In the genomic region with DNA sequence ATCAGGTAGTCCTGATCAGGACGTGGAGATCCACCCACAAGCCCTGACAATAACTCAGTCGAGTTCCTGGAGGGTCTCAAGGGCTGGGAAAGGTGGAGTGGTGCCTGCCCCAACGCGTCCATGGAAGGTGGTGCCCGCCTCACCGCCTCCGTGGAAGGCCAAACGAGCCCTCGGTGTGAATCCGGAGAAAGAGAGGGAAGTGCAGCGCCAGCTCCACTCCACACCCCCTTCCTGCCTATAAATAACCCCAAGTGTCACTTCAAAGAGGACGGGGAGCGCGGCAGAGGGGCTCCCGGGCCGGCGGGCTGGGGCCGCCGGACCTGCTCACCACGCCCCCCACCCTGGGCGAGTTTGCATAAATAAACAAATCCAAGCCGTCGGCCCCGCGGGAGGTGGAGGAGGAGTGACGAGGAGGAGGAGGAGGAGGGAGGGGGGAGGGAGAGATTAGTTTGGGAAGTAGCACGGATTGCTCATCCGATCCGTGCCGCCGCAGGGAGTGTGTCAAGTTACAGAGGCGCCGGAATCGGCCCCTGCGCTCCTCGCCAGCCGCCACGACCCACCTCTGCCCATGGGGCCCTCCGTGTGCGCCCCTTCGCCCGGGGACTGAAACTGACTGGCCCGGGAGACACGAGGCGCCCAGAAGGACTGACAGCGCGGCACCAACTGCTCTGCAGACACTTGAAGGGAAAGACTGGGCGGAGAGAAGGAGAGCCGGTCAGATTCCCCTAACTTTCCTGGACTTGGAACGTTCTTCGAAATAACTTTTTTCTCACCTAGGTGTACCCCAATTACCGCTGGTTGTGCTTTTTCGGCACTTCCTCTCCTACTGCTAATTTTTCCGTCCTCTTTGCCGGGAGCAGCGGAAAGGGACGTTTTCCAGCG, we compare ENCODE assay signal across 1 cellular context.
A peak's percentile ranks its signal among the peaks of the same experiment; 100 is the strongest.
TF ChIP-seq lines count a peak whose summit lies in the region.

COL13A1 (plus strand) TSS at position 473 of the 882 bp plus-strand sequence. CDS start 518 bp downstream, outside the sequence.

TF ChIP-seq in HepG2, 621 proteins besides CTCF, POLR2A, EP300 and RAD21 (continued from another document):
- TF ChIP-seq CSRNP2 (CRISPR knock-in tag; conservative IDR thresholded peaks at IDR 0.05; ENCODE audit: low read depth) (no peak), BRCA1 (CRISPR knock-in tag; IDR thresholded peaks at IDR 0.05) (no peak), ARID2 (CRISPR knock-in tag; IDR thresholded peaks at IDR 0.05; ENCODE audit: borderline replicate concordance) (no peak), CEBPB (IDR thresholded peaks at IDR 0.05; ENCODE audit: borderline replicate concordance, low read depth, low read length) (no peak), EZH2 (conservative IDR thresholded peaks at IDR 0.05; ENCODE audit: low read depth, low read length) (peak; percentile 68; the same call in 1 of the 2 replicates), ZNF33B (CRISPR knock-in tag; IDR thresholded peaks at IDR 0.05) (no peak)
